Comparison of ENCODE assay signal across 1 cellular context in the genomic region with DNA sequence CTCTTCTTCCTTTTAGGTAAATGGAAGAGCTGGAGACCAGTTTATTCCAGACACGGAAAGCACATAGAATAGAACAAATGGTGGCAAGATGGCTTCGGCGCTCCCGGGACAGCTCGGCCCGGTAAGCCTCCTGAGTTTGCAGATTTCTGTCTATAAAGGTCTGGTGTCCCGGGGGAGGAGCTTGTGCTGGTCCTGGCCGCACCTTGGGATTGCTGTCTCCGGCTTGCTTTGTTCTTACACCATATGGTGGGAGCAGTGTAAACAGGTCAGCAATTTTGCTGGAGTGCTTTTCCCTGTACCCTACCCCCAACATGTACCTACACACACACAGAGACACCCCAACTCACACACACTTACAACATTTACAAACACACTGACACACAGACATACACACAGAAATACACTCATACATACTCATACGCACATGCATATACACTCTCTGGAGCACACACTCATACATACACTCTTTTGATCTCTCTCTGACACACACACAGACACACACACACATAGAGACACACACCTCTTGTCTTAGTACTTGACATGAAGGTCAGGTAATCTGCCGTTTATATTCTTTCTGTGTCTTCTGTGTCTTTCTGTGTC.
TF ChIP-seq lines count a peak whose summit lies in the region.

No MANE protein-coding gene starts in this region.

TF ChIP-seq in HepG2, 621 proteins besides CTCF, POLR2A, EP300 and RAD21:
- TF ChIP-seq, protein P1, sequence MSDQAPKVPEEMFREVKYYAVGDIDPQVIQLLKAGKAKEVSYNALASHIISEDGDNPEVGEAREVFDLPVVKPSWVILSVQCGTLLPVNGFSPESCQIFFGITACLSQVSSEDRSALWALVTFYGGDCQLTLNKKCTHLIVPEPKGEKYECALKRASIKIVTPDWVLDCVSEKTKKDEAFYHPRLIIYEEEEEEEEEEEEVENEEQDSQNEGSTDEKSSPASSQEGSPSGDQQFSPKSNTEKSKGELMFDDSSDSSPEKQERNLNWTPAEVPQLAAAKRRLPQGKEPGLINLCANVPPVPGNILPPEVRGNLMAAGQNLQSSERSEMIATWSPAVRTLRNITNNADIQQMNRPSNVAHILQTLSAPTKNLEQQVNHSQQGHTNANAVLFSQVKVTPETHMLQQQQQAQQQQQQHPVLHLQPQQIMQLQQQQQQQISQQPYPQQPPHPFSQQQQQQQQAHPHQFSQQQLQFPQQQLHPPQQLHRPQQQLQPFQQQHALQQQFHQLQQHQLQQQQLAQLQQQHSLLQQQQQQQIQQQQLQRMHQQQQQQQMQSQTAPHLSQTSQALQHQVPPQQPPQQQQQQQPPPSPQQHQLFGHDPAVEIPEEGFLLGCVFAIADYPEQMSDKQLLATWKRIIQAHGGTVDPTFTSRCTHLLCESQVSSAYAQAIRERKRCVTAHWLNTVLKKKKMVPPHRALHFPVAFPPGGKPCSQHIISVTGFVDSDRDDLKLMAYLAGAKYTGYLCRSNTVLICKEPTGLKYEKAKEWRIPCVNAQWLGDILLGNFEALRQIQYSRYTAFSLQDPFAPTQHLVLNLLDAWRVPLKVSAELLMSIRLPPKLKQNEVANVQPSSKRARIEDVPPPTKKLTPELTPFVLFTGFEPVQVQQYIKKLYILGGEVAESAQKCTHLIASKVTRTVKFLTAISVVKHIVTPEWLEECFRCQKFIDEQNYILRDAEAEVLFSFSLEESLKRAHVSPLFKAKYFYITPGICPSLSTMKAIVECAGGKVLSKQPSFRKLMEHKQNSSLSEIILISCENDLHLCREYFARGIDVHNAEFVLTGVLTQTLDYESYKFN (CRISPR knock-in tag; conservative IDR thresholded peaks at IDR 0.05), result no peak
- no peak for TF ChIP-seq ZKSCAN1 (IDR thresholded peaks at IDR 0.05; ENCODE audit: low read length)
